ENCODE assay signal across 8 cellular contexts in the genomic region with DNA sequence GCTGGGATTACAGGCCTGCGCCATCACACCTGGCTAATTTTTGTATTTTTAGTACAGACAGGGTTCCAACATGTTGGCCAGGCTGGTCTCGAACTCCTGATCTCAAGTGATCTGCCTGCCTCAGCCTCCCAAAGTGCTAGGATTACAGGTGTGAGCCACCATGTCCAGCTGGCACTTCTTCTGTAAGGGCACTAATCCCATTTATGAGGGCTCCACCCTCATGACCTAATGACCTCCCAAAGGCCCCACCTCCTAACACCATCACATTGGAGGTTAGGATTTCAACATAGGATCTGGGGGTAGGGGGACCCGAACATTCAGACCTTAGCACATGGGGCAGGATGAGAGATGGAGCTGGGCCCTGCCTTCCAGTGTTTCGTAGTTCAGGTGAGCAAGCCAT.
A peak's percentile ranks its signal among the peaks of the same experiment; 100 is the strongest.
DNase-seq lines count a peak whose midpoint lies in the region; ATAC-seq and TF ChIP-seq lines count a peak whose summit lies in the region.
"Not testable (repeated sequence)": the region's sequence is repeated elsewhere in the genome, so short reads cannot be mapped to it uniquely, and the experiment has no call there.

No MANE protein-coding gene starts in this region.

- not testable (repeated sequence) for H4K8ac ChIP-seq in IMR-90 (ENCODE audit: low read depth in 2 of 2, low read length in 2 of 2)

- H4K20me1 ChIP-seq in IMR-90 (ENCODE audit: insufficient read depth, low read length) = not testable (repeated sequence)

- H3K27ac ChIP-seq in CD4-positive, CD25-positive, alpha-beta regulatory T cell (ENCODE audit: insufficient read depth, low read length, poor library complexity, severe bottlenecking); IMR-90 (ENCODE audit: insufficient read depth, low read length); upper lobe of right lung: not testable (repeated sequence)
- H3K27ac ChIP-seq in naive thymus-derived CD4-positive, alpha-beta T cell (ENCODE audit: low read depth, low read length) = peak overlapping the region; percentile 63
- peak overlapping the region; percentile 67 for H3K27ac ChIP-seq in neutrophil

- intact Hi-C loops in IMR-90 (cut with micrococcal nuclease) = loop anchor here (2.0 to 5.0 kb wide), 3 partner anchors 78 to 168 kb away; a partner anchor contains a TSS
- intact Hi-C loops in naive thymus-derived CD4-positive, alpha-beta T cell (cut with micrococcal nuclease) = loop anchor here (2.0 to 10.0 kb wide), 7 partner anchors 30 to 546 kb away; a partner anchor contains a TSS
- intact Hi-C loops in upper lobe of right lung (cut with DNase I) = not testable (repeated sequence)

- H3K23ac ChIP-seq in IMR-90 (ENCODE audit: low read depth, low read length) = not testable (repeated sequence)

- not testable (repeated sequence) for H3K9ac ChIP-seq in IMR-90 (ENCODE audit: low read depth, low read length)

- H3K18ac ChIP-seq in IMR-90 (ENCODE audit: low read depth, low read length) = not testable (repeated sequence)

- H3K4me1 ChIP-seq in CD4-positive, CD25-positive, alpha-beta regulatory T cell (ENCODE audit: control insufficient read depth, insufficient read depth, low read length, poor library complexity, severe bottlenecking) = peaks cover 27% of the 10 kb centered on the region
- not testable (repeated sequence) for H3K4me1 ChIP-seq in IMR-90 (ENCODE audit: control insufficient read depth, insufficient read depth, low read length)
- H3K4me1 ChIP-seq in naive thymus-derived CD4-positive, alpha-beta T cell (ENCODE audit: control insufficient read depth in 2 of 2, insufficient read depth in 2 of 2, low read length in 2 of 2) = peaks cover 19 to 30% of the 10 kb centered on the region in 2 donors
- peaks cover 25 to 33% of the 10 kb centered on the region in 2 experiments for H3K4me1 ChIP-seq in neutrophil (ENCODE audit: control insufficient read depth in 1 of 2, insufficient read depth in 1 of 2, low read depth in 1 of 2, low read length in 1 of 2)
- H3K4me1 ChIP-seq in upper lobe of right lung = peaks cover 12% of the 10 kb centered on the region

- H2AK9ac ChIP-seq in IMR-90 (replicated peaks; ENCODE audit: low read depth, low read length, poor library complexity) = not testable (repeated sequence)

- dilution Hi-C loops in IMR-90 (cut with HindIII; ENCODE audit: low sequenced_read_pairs, unreplicated experiment) = not testable (repeated sequence)

- TF ChIP-seq CTCF in IMR-90 (conservative IDR thresholded peaks at IDR 0.05; ENCODE audit: low read depth, low read length); neutrophil (IDR thresholded peaks at IDR 0.05); upper lobe of right lung (IDR thresholded peaks at IDR 0.05): not testable (repeated sequence)

- TF ChIP-seq POLR2A in IMR-90 (IDR thresholded peaks at IDR 0.05; ENCODE audit: low read depth, low read length) = not testable (repeated sequence)

- not testable (repeated sequence) for BruUV-seq in IMR-90 (replicated peaks; lab: Mats Ljungman, UMichigan)

- H3K27me3 Mint-ChIP-seq in CD4-positive, CD25-positive, alpha-beta regulatory T cell; T-helper 17 cell; effector memory CD8-positive, alpha-beta T cell; naive thymus-derived CD4-positive, alpha-beta T cell: not testable (repeated sequence)

- peak overlapping the region in 2 of 3 donors; percentile 41 to 87 for H3K27ac Mint-ChIP-seq in CD4-positive, CD25-positive, alpha-beta regulatory T cell
- peak overlapping the region; percentile 9 for H3K27ac Mint-ChIP-seq in T-helper 17 cell
- H3K27ac Mint-ChIP-seq in effector memory CD8-positive, alpha-beta T cell = peak overlapping the region; percentile 80 to 90
- H3K27ac Mint-ChIP-seq in naive thymus-derived CD4-positive, alpha-beta T cell = peak overlapping the region in 5 of 9 donors; percentile 43 to 95 (median 77)

- TF ChIP-seq RAD21 in IMR-90 (IDR thresholded peaks at IDR 0.05; ENCODE audit: low read length) = not testable (repeated sequence)

- POLR2A ChIA-PET in IMR-90 (lab: Charles Lee; ENCODE audit: unreplicated experiment) = not testable (repeated sequence)
- POLR2A ChIA-PET in naive thymus-derived CD4-positive, alpha-beta T cell (lab: Charles Lee) = interaction anchor here (0.5 to 1.9 kb wide), 5 partner anchors 10 to 65 kb away, joined by 3 to 4 read pairs (median 3); no protein-coding TSS in a partner anchor

- not testable (repeated sequence) for ATAC-seq in CD4-positive, CD25-positive, alpha-beta regulatory T cell (ENCODE audit: low read depth in 2 of 2); IMR-90 (ENCODE audit: low read depth); T-helper 17 cell; effector memory CD8-positive, alpha-beta T cell (replicated peaks); naive thymus-derived CD4-positive, alpha-beta T cell; upper lobe of right lung

- H3K79me1 ChIP-seq in IMR-90 (ENCODE audit: low read depth in 1 of 2, low read length in 2 of 2) = peaks cover 0 to 16% of the 10 kb centered on the region in 2 experiments; a peak in 1 of 4 replicates

- not testable (repeated sequence) for H2BK20ac ChIP-seq in IMR-90 (ENCODE audit: low read depth, low read length)

- H3K9me1 ChIP-seq in IMR-90 (ENCODE audit: insufficient read depth, low read length) = not testable (repeated sequence)

- H4K5ac ChIP-seq in IMR-90 (ENCODE audit: low read depth, low read length) = not testable (repeated sequence)

- H2BK120ac ChIP-seq in IMR-90 (ENCODE audit: low read depth, low read length) = not testable (repeated sequence)

- not testable (repeated sequence) for H4K91ac ChIP-seq in IMR-90 (ENCODE audit: insufficient read depth, low read depth, low read length)

- 86% methylated on average over 2 of the region's 4 CpGs; no CpG with 5 or more reads in 1 of the 2 experiments for WGBS in IMR-90 (ENCODE audit: extremely low coverage in 2 of 2, insufficient read length in 1 of 2), 2 experiments

- H3K4me3 ChIP-seq in CD4-positive, CD25-positive, alpha-beta regulatory T cell (ENCODE audit: low read depth, low read length); IMR-90 (ENCODE audit: insufficient read depth, low read depth, low read length); naive thymus-derived CD4-positive, alpha-beta T cell (ENCODE audit: low read length); neutrophil (ENCODE audit: low read depth in 1 of 2, low read length in 1 of 2); upper lobe of right lung: not testable (repeated sequence)

- not testable (repeated sequence) for DNase-seq in CD4-positive, CD25-positive, alpha-beta regulatory T cell; IMR-90; T-helper 17 cell; effector memory CD8-positive, alpha-beta T cell; naive thymus-derived CD4-positive, alpha-beta T cell
- peak; percentile 31 for DNase-seq in activated effector memory CD4-positive, alpha-beta T cell treated with anti-CD3 and anti-CD28 coated beads, Interleukin-2, amount 50 U/mL, for 16 hours
- peak; percentile 6 for DNase-seq in upper lobe of right lung

- not testable (repeated sequence) for H3K9me3 Mint-ChIP-seq in CD4-positive, CD25-positive, alpha-beta regulatory T cell; effector memory CD8-positive, alpha-beta T cell; naive thymus-derived CD4-positive, alpha-beta T cell

- not testable (repeated sequence) for H3K56ac ChIP-seq in IMR-90 (ENCODE audit: extremely low read depth, insufficient read depth, low read length)

- H2BK5ac ChIP-seq in IMR-90 (ENCODE audit: low read depth, low read length, poor library complexity, severe bottlenecking) = not testable (repeated sequence)

- not testable (repeated sequence) for H3K27me3 ChIP-seq in CD4-positive, CD25-positive, alpha-beta regulatory T cell (ENCODE audit: control insufficient read depth, insufficient read depth, low read length); IMR-90 (ENCODE audit: control insufficient read depth, insufficient read depth, low read length); naive thymus-derived CD4-positive, alpha-beta T cell (ENCODE audit: control insufficient read depth in 2 of 2, insufficient read depth in 2 of 2, low read length in 2 of 2); neutrophil; upper lobe of right lung

- not testable (repeated sequence) for H3K4me2 ChIP-seq in IMR-90 (ENCODE audit: low read depth, low read length)

- H3K4me1 Mint-ChIP-seq in CD4-positive, CD25-positive, alpha-beta regulatory T cell = peaks cover 5 to 42% (median 24%) of the 10 kb centered on the region in 4 donors
- H3K4me1 Mint-ChIP-seq in T-helper 17 cell = peaks cover 30% of the 10 kb centered on the region
- peaks cover 21 to 25% of the 10 kb centered on the region in 2 donors for H3K4me1 Mint-ChIP-seq in effector memory CD8-positive, alpha-beta T cell (ENCODE audit: low read depth in 2 of 2)
- H3K4me1 Mint-ChIP-seq in naive thymus-derived CD4-positive, alpha-beta T cell = peaks cover 22 to 48% (median 32%) of the 10 kb centered on the region in 7 donors

- not testable (repeated sequence) for H2AK5ac ChIP-seq in IMR-90 (ENCODE audit: low read depth, low read length)

- in situ Hi-C loops in IMR-90 (cut with MboI; ENCODE audit: low sequenced_read_pairs) = loop anchor here (10.0 kb wide), 1 partner anchor 556 kb away; a partner anchor contains a TSS

- H3K9me3 ChIP-seq in CD4-positive, CD25-positive, alpha-beta regulatory T cell (ENCODE audit: control insufficient read depth in 2 of 2, low read length in 2 of 2); IMR-90 (ENCODE audit: control insufficient read depth, insufficient read depth, low read length); T-helper 17 cell (ENCODE audit: control insufficient read depth, low read length, poor library complexity, severe bottlenecking); naive thymus-derived CD4-positive, alpha-beta T cell (ENCODE audit: control insufficient read depth in 2 of 3, low read length in 3 of 3); neutrophil; upper lobe of right lung: not testable (repeated sequence)

- H2AFZ ChIP-seq in IMR-90 (replicated peaks; ENCODE audit: low read length, poor library complexity) = peak overlapping the region; percentile 16

- CTCF ChIA-PET in IMR-90 (lab: Yijun Ruan, JAX) = interaction anchor here (0.7 to 1.0 kb wide), 2 partner anchors 88 to 180 kb away, joined by 3 to 4 read pairs; no protein-coding TSS in a partner anchor
- CTCF ChIA-PET in naive thymus-derived CD4-positive, alpha-beta T cell (lab: Charles Lee) = interaction anchor here (1.3 to 4.2 kb wide), 7 partner anchors 11 to 94 kb away, joined by 3 to 37 read pairs (median 7); no protein-coding TSS in a partner anchor

- not testable (repeated sequence) for H2BK15ac ChIP-seq in IMR-90 (ENCODE audit: low read depth, low read length)

- peaks cover 51% of the 10 kb centered on the region for H3K36me3 Mint-ChIP-seq in CD4-positive, CD25-positive, alpha-beta regulatory T cell
- peaks cover 20% of the 10 kb centered on the region for H3K36me3 Mint-ChIP-seq in T-helper 17 cell (ENCODE audit: low read depth)
- peaks cover 41% of the 10 kb centered on the region for H3K36me3 Mint-ChIP-seq in effector memory CD8-positive, alpha-beta T cell (ENCODE audit: insufficient read depth)
- H3K36me3 Mint-ChIP-seq in naive thymus-derived CD4-positive, alpha-beta T cell = peaks cover 0 to 62% (median 48%) of the 10 kb centered on the region in 5 donors

- not testable (repeated sequence) for H3K4ac ChIP-seq in IMR-90 (ENCODE audit: low read depth, low read length)

- H3K14ac ChIP-seq in IMR-90 (replicated peaks; ENCODE audit: low read depth, low read length) = not testable (repeated sequence)

- not testable (repeated sequence) for H3K4me3 Mint-ChIP-seq in CD4-positive, CD25-positive, alpha-beta regulatory T cell; T-helper 17 cell; effector memory CD8-positive, alpha-beta T cell; naive thymus-derived CD4-positive, alpha-beta T cell

- H3K36me3 ChIP-seq in CD4-positive, CD25-positive, alpha-beta regulatory T cell (ENCODE audit: control insufficient read depth, insufficient read depth, low read length) = peaks cover 94% of the 10 kb centered on the region
- H3K36me3 ChIP-seq in IMR-90 (ENCODE audit: control insufficient read depth, insufficient read depth, low read length) = peaks cover 40% of the 10 kb centered on the region
- H3K36me3 ChIP-seq in naive thymus-derived CD4-positive, alpha-beta T cell (ENCODE audit: control insufficient read depth in 2 of 3, insufficient read depth in 3 of 3, low read length in 3 of 3) = peaks cover 0 to 98% (median 47%) of the 10 kb centered on the region in 3 experiments
- peaks cover 97% of the 10 kb centered on the region for H3K36me3 ChIP-seq in neutrophil
- H3K36me3 ChIP-seq in upper lobe of right lung = peaks cover 50% of the 10 kb centered on the region

Comparison
In these comparisons a context has a peak if more than half of its experiments do, and no peak if none do; other contexts are left out.
1. H3K27ac Mint-ChIP-seq: peak in every context shown above with its lines; median percentile 85 in effector memory CD8-positive, alpha-beta T cell; 77 in naive thymus-derived CD4-positive, alpha-beta T cell; 64 in CD4-positive, CD25-positive, alpha-beta regulatory T cell; 9 in T-helper 17 cell.